Comparison of ENCODE assay signal across 7 cellular contexts in the genomic region with DNA sequence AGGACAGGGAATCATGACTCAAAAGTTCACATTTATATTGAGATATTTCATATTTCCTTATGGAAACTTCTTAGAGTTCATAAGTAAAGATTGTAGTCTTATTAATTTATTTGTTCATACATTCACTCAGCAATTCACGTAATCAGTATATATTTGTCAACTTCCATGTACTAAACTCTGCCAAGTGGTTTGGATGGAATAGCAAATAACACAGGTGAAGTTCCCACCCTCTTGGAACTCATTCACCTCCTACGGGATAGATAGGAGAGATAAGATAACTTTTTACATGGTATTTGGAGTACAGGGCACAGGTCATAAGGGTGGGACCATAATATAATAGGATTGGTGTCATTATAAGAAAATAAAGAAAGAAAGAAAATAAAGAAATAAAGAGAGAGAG.
"Had no signal": no experiment of that assay in that cellular context is flagged by ENCODE, and none has a peak within 500 bp of the region (broad histone marks: within the 10 kb centered on the region; RNA-seq: fewer than 3 reads in every experiment).

No MANE protein-coding gene starts in this region.

- DNase-seq: IMR-90, KBM-7, KG1 had no signal

- H3K27ac ChIP-seq: HL-60 had no signal

- ATAC-seq: HepG2, K562 had no signal

- FAIRE-seq: HepG2, HTR-8/SVneo, K562 had no signal

- H3K4me3 ChIP-seq: K562 had no signal
